In genomic region chr4:170853422-170854021, GRCh38 we compare ENCODE assay signal across 8 cellular contexts.
DNase-seq lines count a peak whose midpoint lies in the region; ATAC-seq and TF ChIP-seq lines count a peak whose summit lies in the region.

No MANE protein-coding gene starts in this region.

- H3K4me3 ChIP-seq in right lobe of liver = no peak overlapping the region

- CTCF ChIA-PET in MCF 10A (lab: Yijun Ruan, JAX) = interaction anchor here (0.6 to 7.3 kb wide), 28 partner anchors 12 to 1352 kb away, joined by 3 to 110 read pairs (median 4); no protein-coding TSS in a partner anchor

- peak; percentile 68 for TF ChIP-seq CTCF in MCF 10A (IDR thresholded peaks at IDR 0.05; ENCODE audit: unreplicated experiment)
- peak; percentile 34 to 83 (median 64) for TF ChIP-seq CTCF in right lobe of liver (IDR thresholded peaks at IDR 0.05)

- H3K36me3 ChIP-seq in right lobe of liver = no peaks in the 10 kb centered on the region

- 8% methylated on average over 8 of the region's 8 CpGs for WGBS in right lobe of liver (ENCODE audit: insufficient coverage, low coverage, low lambda C conversion rate, missing lambda C conversion rate)

- peak; percentile 24 for DNase-seq in COLO668 (lab: John Stamatoyannopoulos, UW; ENCODE audit: unreplicated experiment)
- DNase-seq in NCI-H460 (ENCODE audit: extremely low read depth, low read depth) = peak; percentile 31
- peak; percentile 64 for DNase-seq in MCF 10A (ENCODE audit: unreplicated experiment)
- DNase-seq in right lobe of liver = peak; percentile 41 to 50 (median 44)
- no peak for DNase-seq in effector CD8-positive, alpha-beta T cell (lab: John Stamatoyannopoulos, UW)
- DNase-seq in NCI-H2029 treated with DMSO at 0.1 percent for 48 hours (lab: John Stamatoyannopoulos, UW) = no peak

- ATAC-seq in GM18511 (IDR thresholded peaks at IDR 0.05; ENCODE audit: unreplicated experiment) (peak; percentile 85), HG02884 (IDR thresholded peaks at IDR 0.05; ENCODE audit: unreplicated experiment) (peak; percentile 88), right lobe of liver (peak; percentile 73 to 78 (median 76))

- no peaks in the 10 kb centered on the region for H3K9me3 Mint-ChIP-seq in MCF 10A (ENCODE audit: unreplicated experiment)

- H3K4me3 Mint-ChIP-seq in MCF 10A (ENCODE audit: unreplicated experiment) = no peak overlapping the region

- H3K27ac Mint-ChIP-seq in MCF 10A (ENCODE audit: low read depth, unreplicated experiment) = no peak overlapping the region

- H3K27ac ChIP-seq in right lobe of liver = no peak overlapping the region

- no peaks in the 10 kb centered on the region for H3K27me3 ChIP-seq in right lobe of liver

- peaks cover 6% of the 10 kb centered on the region for H3K4me1 Mint-ChIP-seq in MCF 10A (ENCODE audit: insufficient read depth, unreplicated experiment)

- intact Hi-C loops in MCF 10A (cut with micrococcal nuclease) (loop anchor here (1.0 kb wide), 2 partner anchors 264 to 594 kb away; no protein-coding TSS in a partner anchor), right lobe of liver (cut with DNase I) (no loop called here)

- H3K9me3 ChIP-seq in right lobe of liver = no peaks in the 10 kb centered on the region

- no peak for TF ChIP-seq POLR2A in right lobe of liver (IDR thresholded peaks at IDR 0.05)

- POLR2A ChIA-PET in MCF 10A (lab: Yijun Ruan, JAX) = interaction anchor here (1.3 kb wide), 1 partner anchor 264 kb away, joined by 3 read pairs; no protein-coding TSS in a partner anchor

- H3K4me1 ChIP-seq in right lobe of liver = no peaks in the 10 kb centered on the region

- no peaks in the 10 kb centered on the region for H3K36me3 Mint-ChIP-seq in MCF 10A (ENCODE audit: insufficient read depth, unreplicated experiment)

- no peaks in the 10 kb centered on the region for H3K27me3 Mint-ChIP-seq in MCF 10A (ENCODE audit: insufficient read depth, unreplicated experiment)

- BruUV-seq in MCF 10A (replicated peaks; lab: Mats Ljungman, UMichigan) = no TSS peak

Comparison
In these comparisons a context has a peak if more than half of its experiments do, and no peak if none do; other contexts are left out.
1. DNase-seq: peak in COLO668 (single experiment), NCI-H460 (single experiment), MCF 10A (single experiment) and right lobe of liver (3 of 3); none in effector CD8-positive, alpha-beta T cell (single experiment) and NCI-H2029 treated with DMSO at 0.1 percent for 48 hours (single experiment).
2. Peak in every context shown above with its lines, with median percentiles within 50 percentile points of each other: ATAC-seq.